9 cellular contexts compared by ENCODE assay signal in the genomic region with DNA sequence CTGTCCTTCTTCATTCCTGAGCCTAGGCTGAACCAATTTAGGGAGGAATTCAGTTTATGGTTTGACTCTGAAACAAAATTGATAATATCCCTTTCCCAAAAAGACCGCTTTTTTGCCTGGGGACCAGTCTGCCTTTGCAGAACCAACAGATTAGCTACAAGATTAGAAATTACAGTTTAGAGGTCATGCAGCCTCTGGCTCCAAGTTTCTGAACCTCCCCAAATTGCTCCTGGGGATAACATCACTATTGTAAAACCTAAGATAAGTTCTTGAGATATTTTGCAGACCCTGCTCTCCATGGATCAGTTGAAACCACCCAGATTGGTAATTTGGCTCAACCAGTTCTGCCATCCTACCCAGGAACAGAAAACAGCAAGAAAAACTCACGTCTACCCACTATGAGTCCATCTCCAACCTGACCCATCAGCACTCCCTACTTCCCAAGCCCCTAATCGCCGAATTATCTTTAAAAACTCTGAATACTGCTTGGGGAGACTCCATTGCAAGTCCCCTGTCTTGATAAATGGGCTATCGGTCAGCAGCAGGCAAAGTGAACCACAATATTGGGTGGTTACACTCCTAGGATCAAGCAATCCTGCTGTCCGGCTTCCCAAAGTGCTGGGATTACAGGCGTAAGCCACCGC. TPM values are rescaled to one million over a fixed set of nuclear protein-coding genes. Genes with fewer than 3 reads are reported as not detected.
DNase-seq lines count a peak whose midpoint lies in the region; ATAC-seq and TF ChIP-seq lines count a peak whose summit lies in the region.
"Had no signal": no experiment of that assay in that cellular context is flagged by ENCODE, and none has a peak within 500 bp of the region (broad histone marks: within the 10 kb centered on the region; RNA-seq: fewer than 3 reads in every experiment).

No MANE protein-coding gene starts in this region.

- H3K4me1 Mint-ChIP-seq in CD8-positive, alpha-beta T cell (ENCODE audit: low read depth), result peaks cover 51% of the 10 kb centered on the region

- CTCF ChIA-PET in CD8-positive, alpha-beta T cell (lab: Charles Lee), result no interaction called here

- peak overlapping the region; percentile 69 for H3K27ac ChIP-seq in CD8-positive, alpha-beta T cell (ENCODE audit: low read depth, low read length)
- peak overlapping the region; percentile 83 for H3K27ac ChIP-seq in HUES6 (ENCODE audit: low read depth, low read length)
- H3K27ac ChIP-seq in colonic mucosa, result peak overlapping the region; percentile 75
- H3K27ac ChIP-seq in muscle layer of duodenum (ENCODE audit: low read length), result peak overlapping the region; percentile 97

- DNase-seq in CD8-positive, alpha-beta T cell, result peak in 1 of 7 experiments; percentile 51
- DNase-seq in colonic mucosa (no peak), cortex of kidney (lab: John Stamatoyannopoulos, UW) (no peak), NCI-H524 (lab: John Stamatoyannopoulos, UW) (no peak), KBM-7 (no peak)

- H3K9me3 Mint-ChIP-seq in CD8-positive, alpha-beta T cell, result no peaks in the 10 kb centered on the region

- no peaks in the 10 kb centered on the region for H3K27me3 Mint-ChIP-seq in CD8-positive, alpha-beta T cell (ENCODE audit: low read depth)

- intact Hi-C loops in CD8-positive, alpha-beta T cell (cut with DNase I, micrococcal nuclease), result loop anchor here (5.0 kb wide), 4 partner anchors 1053 to 1972 kb away; a partner anchor contains a TSS
- intact Hi-C loops in colonic mucosa (cut with DNase I), result loop anchor here (5.0 kb wide), 1 partner anchor 58 kb away; no protein-coding TSS in a partner anchor

- peak overlapping the region; percentile 97 for H3K27ac Mint-ChIP-seq in CD8-positive, alpha-beta T cell

- H3K36me3 Mint-ChIP-seq in CD8-positive, alpha-beta T cell, result peaks cover 39% of the 10 kb centered on the region

- no peak for TF ChIP-seq CTCF in CD8-positive, alpha-beta T cell (IDR thresholded peaks at IDR 0.05)
- TF ChIP-seq CTCF in colonic mucosa (IDR thresholded peaks at IDR 0.05), result no peak

- H3K4me3 ChIP-seq in CD8-positive, alpha-beta T cell (ENCODE audit: low read depth, low read length), result peak overlapping the region; percentile 73
- H3K4me3 ChIP-seq in HUES6 (ENCODE audit: low read depth, low read length) (peak overlapping the region; percentile 76), colonic mucosa (peak overlapping the region; percentile 44), muscle layer of duodenum (ENCODE audit: low read depth in 1 of 2, low read length in 2 of 2) (peak overlapping the region; percentile 80 to 96)

- peak overlapping the region; percentile 91 for H3K9ac ChIP-seq in HUES6 (ENCODE audit: low read length)
- peak overlapping the region; percentile 31 to 89 for H3K9ac ChIP-seq in colonic mucosa (ENCODE audit: low read depth in 2 of 2, low read length in 2 of 2)

- no peaks in the 10 kb centered on the region for H3K9me3 ChIP-seq in CD8-positive, alpha-beta T cell (ENCODE audit: low read length)
- no peaks in the 10 kb centered on the region for H3K9me3 ChIP-seq in HUES6 (ENCODE audit: control insufficient read depth, insufficient read depth, low read depth, low read length)
- H3K9me3 ChIP-seq in colonic mucosa, result no peaks in the 10 kb centered on the region
- no peaks in the 10 kb centered on the region for H3K9me3 ChIP-seq in muscle layer of duodenum (ENCODE audit: control insufficient read depth in 1 of 2, low read length in 2 of 2)

- no peak for ATAC-seq in CD8-positive, alpha-beta T cell
- peak; percentile 14 for ATAC-seq in GM21515 (IDR thresholded peaks at IDR 0.05; ENCODE audit: unreplicated experiment)

- in situ Hi-C loops in KBM-7 (cut with MboI; ENCODE audit: low pct_unique_long_range_greater_than_20kb, low sequenced_read_pairs), result no loop called here

- POLR2A ChIA-PET in CD8-positive, alpha-beta T cell (lab: Charles Lee), result interaction anchor here (1.0 to 2.7 kb wide), 4 partner anchors 8 to 49 kb away, joined by 3 to 17 read pairs (median 5); a partner anchor contains a TSS

- peaks cover 13% of the 10 kb centered on the region for H3K36me3 ChIP-seq in CD8-positive, alpha-beta T cell (ENCODE audit: insufficient read depth, low read length)
- peaks cover 38% of the 10 kb centered on the region for H3K36me3 ChIP-seq in HUES6 (ENCODE audit: control insufficient read depth, insufficient read depth, low read length)
- no peaks in the 10 kb centered on the region for H3K36me3 ChIP-seq in colonic mucosa
- H3K36me3 ChIP-seq in muscle layer of duodenum (ENCODE audit: control insufficient read depth in 1 of 2, insufficient read depth in 2 of 2, low read length in 2 of 2), result peaks cover 5 to 16% of the 10 kb centered on the region in 2 donors

- H3K27me3 ChIP-seq in CD8-positive, alpha-beta T cell (ENCODE audit: insufficient read depth, low read length), result no peaks in the 10 kb centered on the region
- no peaks in the 10 kb centered on the region for H3K27me3 ChIP-seq in HUES6 (ENCODE audit: control insufficient read depth, insufficient read depth, low read length)
- no peaks in the 10 kb centered on the region for H3K27me3 ChIP-seq in colonic mucosa
- H3K27me3 ChIP-seq in muscle layer of duodenum (ENCODE audit: low read depth, low read length), result no peaks in the 10 kb centered on the region

- peaks cover 38% of the 10 kb centered on the region for H3K4me1 ChIP-seq in CD8-positive, alpha-beta T cell (ENCODE audit: insufficient read depth, low read length)
- peaks cover 3% of the 10 kb centered on the region; the same call in 1 of the 2 replicates for H3K4me1 ChIP-seq in HUES6 (ENCODE audit: control insufficient read depth, insufficient read depth, low read length)
- H3K4me1 ChIP-seq in colonic mucosa, result no peaks in the 10 kb centered on the region
- peaks cover 9 to 29% of the 10 kb centered on the region in 2 donors for H3K4me1 ChIP-seq in muscle layer of duodenum (ENCODE audit: control insufficient read depth in 1 of 2, insufficient read depth in 2 of 2, low read length in 2 of 2)

- H3K4me3 Mint-ChIP-seq in CD8-positive, alpha-beta T cell, result peak overlapping the region; percentile 96

RNA-seq across cellular contexts. Expression of a gene that starts 0.6 kb away (rescaled TPM):
- total RNA-seq in CD8-positive, alpha-beta T cell, result 100 to 1,000 TPM; 186 to 193 TPM
- total RNA-seq in colonic mucosa, result 10 to 100 TPM; 58.3 to 67.6 TPM

RNA-seq across cellular contexts. Expression of a gene that starts 11.2 kb away (rescaled TPM):
- total RNA-seq in CD8-positive, alpha-beta T cell, result under 1 TPM in 1 of 2 experiments, not detected in 1; 0.08 TPM
- under 1 TPM; 0.16 to 0.20 TPM for total RNA-seq in colonic mucosa
- total RNA-seq: RPMI7951 had no signal
